8 cellular contexts compared by ENCODE assay signal in genomic region chr2:191318729-191319078, GRCh38.
DNase-seq lines count a peak whose midpoint lies in the region; FAIRE-seq and TF ChIP-seq lines count a peak whose summit lies in the region.

No MANE protein-coding gene starts in this region.

- H3K27me3 ChIP-seq in WERI-Rb-1 (ENCODE audit: insufficient read depth, low read depth, severe bottlenecking), result no peaks in the 10 kb centered on the region
- no peaks in the 10 kb centered on the region for H3K27me3 ChIP-seq in esophagus squamous epithelium

- H3K36me3 ChIP-seq in WERI-Rb-1 (no peaks in the 10 kb centered on the region), esophagus squamous epithelium (no peaks in the 10 kb centered on the region)

- no peaks in the 10 kb centered on the region for H3K27me3 Mint-ChIP-seq in osteocyte (ENCODE audit: unreplicated experiment)

- H3K4me3 ChIP-seq in fibroblast of the aortic adventitia (ENCODE audit: low read depth, low read length) (no peak overlapping the region), WERI-Rb-1 (ENCODE audit: low read depth, low read length) (no peak overlapping the region), esophagus squamous epithelium (no peak overlapping the region)

- peaks cover 59% of the 10 kb centered on the region for H3K4me1 Mint-ChIP-seq in osteocyte (ENCODE audit: unreplicated experiment)

- DNase-seq in H4 (ENCODE audit: low spot score) (peak; percentile 27), RCC 7860 (ENCODE audit: low spot score) (peak; percentile 20), fibroblast of the aortic adventitia (ENCODE audit: low read depth) (peak; percentile 78), osteocyte (ENCODE audit: extremely low spot score, unreplicated experiment) (no peak), WERI-Rb-1 (no peak), GM10266 (ENCODE audit: extremely low spot score) (no peak), DMS114 treated with DMSO at 0.1 percent for 48 hours (lab: John Stamatoyannopoulos, UW; ENCODE audit: unreplicated experiment) (no peak), esophagus squamous epithelium (lab: John Stamatoyannopoulos, UW) (no peak)

- peak overlapping the region; percentile 80 for H3K27ac Mint-ChIP-seq in osteocyte (ENCODE audit: unreplicated experiment)

- H3K36me3 Mint-ChIP-seq in osteocyte (ENCODE audit: unreplicated experiment), result no peaks in the 10 kb centered on the region

- no peak for TF ChIP-seq CTCF in fibroblast of the aortic adventitia (IDR thresholded peaks at IDR 0.05; ENCODE audit: insufficient read depth, low read length)
- no peak for TF ChIP-seq CTCF in osteocyte (IDR thresholded peaks at IDR 0.05)
- TF ChIP-seq CTCF in WERI-Rb-1 (IDR thresholded peaks at IDR 0.05; ENCODE audit: low read depth, low read length), result no peak
- TF ChIP-seq CTCF in GM10266 (IDR thresholded peaks at IDR 0.05; ENCODE audit: control insufficient read depth, insufficient read depth, low read depth, missing control alignments), result no peak
- no peak for TF ChIP-seq CTCF in esophagus squamous epithelium (IDR thresholded peaks at IDR 0.05)

- no peak for TF ChIP-seq POLR2A in esophagus squamous epithelium (IDR thresholded peaks at IDR 0.05)

- H3K9me3 Mint-ChIP-seq in osteocyte (ENCODE audit: unreplicated experiment), result no peaks in the 10 kb centered on the region

- intact Hi-C loops in esophagus squamous epithelium (cut with DNase I), result no loop called here

- no peak overlapping the region for H3K4me3 Mint-ChIP-seq in osteocyte (ENCODE audit: unreplicated experiment)

- H3K27ac ChIP-seq in WERI-Rb-1, result no peak overlapping the region
- H3K27ac ChIP-seq in esophagus squamous epithelium, result peak overlapping the region in 2 of 4 donors; percentile 15 to 30

- no peaks in the 10 kb centered on the region for H3K9me3 ChIP-seq in WERI-Rb-1 (ENCODE audit: severe bottlenecking)
- H3K9me3 ChIP-seq in esophagus squamous epithelium, result no peaks in the 10 kb centered on the region

- FAIRE-seq in RCC 7860 (lab: Jason Lieb, UNC), result no peak

- peaks cover 0 to 27% (median 22%) of the 10 kb centered on the region in 3 donors for H3K4me1 ChIP-seq in esophagus squamous epithelium

Comparison
In these comparisons a context has a peak if more than half of its experiments do, and no peak if none do; other contexts are left out.
1. DNase-seq: peak in H4 (single experiment), RCC 7860 (single experiment) and fibroblast of the aortic adventitia (single experiment); none in osteocyte (single experiment), WERI-Rb-1 (single experiment), GM10266 (single experiment), DMS114 treated with DMSO at 0.1 percent for 48 hours (single experiment) and esophagus squamous epithelium (single experiment).